Comparison of ENCODE assay signal across 23 cellular contexts in the genomic region with DNA sequence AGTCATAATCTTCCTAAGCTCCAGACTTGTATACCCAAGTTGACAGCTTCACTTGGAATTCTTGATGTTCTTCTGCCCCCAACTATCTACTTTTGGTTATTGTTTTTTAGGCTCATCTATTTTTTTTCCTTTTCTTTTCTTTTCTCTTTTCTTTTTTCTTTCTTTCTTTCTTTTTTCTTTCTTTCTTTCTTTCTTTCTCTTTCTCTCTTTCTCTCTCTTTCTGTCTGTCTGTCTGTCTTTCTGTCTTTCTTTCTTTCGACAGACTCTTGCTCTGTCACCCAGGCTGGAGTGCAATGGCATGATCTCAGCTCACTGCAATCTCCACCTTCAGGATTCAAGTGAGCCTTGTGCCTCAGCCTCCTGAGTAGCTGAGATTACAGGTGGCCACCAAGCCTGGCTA. TPM values are rescaled to one million over a fixed set of nuclear protein-coding genes. Genes with fewer than 3 reads are reported as not detected.
DNase-seq lines count a peak whose midpoint lies in the region; ATAC-seq and TF ChIP-seq lines count a peak whose summit lies in the region.
"Had no signal": no experiment of that assay in that cellular context is flagged by ENCODE, and none has a peak within 500 bp of the region (broad histone marks: within the 10 kb centered on the region; RNA-seq: fewer than 3 reads in every experiment).

No MANE protein-coding gene starts in this region.

- H3K4me1 ChIP-seq in Caco-2: peaks cover 18% of the 10 kb centered on the region

- intact Hi-C loops in activated CD4-positive, alpha-beta memory T cell treated with anti-CD3 and anti-CD28 coated beads for 36 hours (cut with micrococcal nuclease): no loop called here
- intact Hi-C loops in Caco-2 (cut with micrococcal nuclease; ENCODE audit: unreplicated experiment): no loop called here

- H3K9me3 Mint-ChIP-seq in activated CD4-positive, alpha-beta memory T cell treated with anti-CD3 and anti-CD28 coated beads for 36 hours: no peaks in the 10 kb centered on the region
- no peaks in the 10 kb centered on the region for H3K9me3 Mint-ChIP-seq in activated CD4-positive, alpha-beta memory T cell treated with anti-CD3 and anti-CD28 coated beads, Interleukin-2, amount 10 ng/mL, durations not matched to agents 7 days and 5 days
- H3K9me3 Mint-ChIP-seq in Caco-2 (ENCODE audit: unreplicated experiment) (no peaks in the 10 kb centered on the region), nephron progenitor cell (no peaks in the 10 kb centered on the region)
- no peaks in the 10 kb centered on the region for H3K9me3 Mint-ChIP-seq in activated naive CD8-positive, alpha-beta T cell treated with anti-CD3 and anti-CD28 coated beads, Interleukin-2, amount 50 U/mL, for 24 hours

- H3K27me3 Mint-ChIP-seq in activated CD4-positive, alpha-beta memory T cell treated with anti-CD3 and anti-CD28 coated beads for 36 hours: no peaks in the 10 kb centered on the region
- H3K27me3 Mint-ChIP-seq in activated CD4-positive, alpha-beta memory T cell treated with anti-CD3 and anti-CD28 coated beads, Interleukin-2, amount 10 ng/mL, durations not matched to agents 7 days and 5 days: no peaks in the 10 kb centered on the region
- no peaks in the 10 kb centered on the region for H3K27me3 Mint-ChIP-seq in Caco-2 (ENCODE audit: insufficient read depth, unreplicated experiment)
- no peaks in the 10 kb centered on the region for H3K27me3 Mint-ChIP-seq in activated naive CD8-positive, alpha-beta T cell treated with anti-CD3 and anti-CD28 coated beads, Interleukin-2, amount 50 U/mL, for 24 hours
- H3K27me3 Mint-ChIP-seq in nephron progenitor cell (ENCODE audit: low read depth, poor library complexity): peaks cover 3% of the 10 kb centered on the region

- BruUV-seq in Caco-2 (replicated peaks; lab: Mats Ljungman, UMichigan): no TSS peak

- peak overlapping the region; percentile 14 for H3K27ac Mint-ChIP-seq in activated CD4-positive, alpha-beta memory T cell treated with anti-CD3 and anti-CD28 coated beads for 36 hours
- no peak overlapping the region for H3K27ac Mint-ChIP-seq in activated CD4-positive, alpha-beta memory T cell treated with anti-CD3 and anti-CD28 coated beads, Interleukin-2, amount 10 ng/mL, durations not matched to agents 7 days and 5 days
- H3K27ac Mint-ChIP-seq in Caco-2 (ENCODE audit: unreplicated experiment) (peak overlapping the region; percentile 23), nephron progenitor cell (peak overlapping the region; percentile 37)
- peak overlapping the region; percentile 32 for H3K27ac Mint-ChIP-seq in activated naive CD8-positive, alpha-beta T cell treated with anti-CD3 and anti-CD28 coated beads, Interleukin-2, amount 50 U/mL, for 24 hours

- POLR2A ChIA-PET in activated CD4-positive, alpha-beta memory T cell treated with anti-CD3 and anti-CD28 coated beads for 36 hours (lab: Charles Lee): no interaction called here
- POLR2A ChIA-PET in activated CD4-positive, alpha-beta memory T cell treated with anti-CD3 and anti-CD28 coated beads, Interleukin-2, amount 10 ng/mL, durations not matched to agents 7 days and 5 days (lab: Charles Lee): interaction anchor here (0.7 to 2.0 kb wide), 2 partner anchors 34 to 35 kb away, joined by 3 to 4 read pairs; no protein-coding TSS in a partner anchor
- POLR2A ChIA-PET in Caco-2 (lab: Charles Lee): no interaction called here

- peaks cover 43% of the 10 kb centered on the region for H3K36me3 Mint-ChIP-seq in activated CD4-positive, alpha-beta memory T cell treated with anti-CD3 and anti-CD28 coated beads for 36 hours
- peaks cover 73% of the 10 kb centered on the region for H3K36me3 Mint-ChIP-seq in activated CD4-positive, alpha-beta memory T cell treated with anti-CD3 and anti-CD28 coated beads, Interleukin-2, amount 10 ng/mL, durations not matched to agents 7 days and 5 days (ENCODE audit: low read depth)
- H3K36me3 Mint-ChIP-seq in Caco-2 (ENCODE audit: insufficient read depth, unreplicated experiment) (peaks cover 68% of the 10 kb centered on the region), nephron progenitor cell (ENCODE audit: low read depth) (peaks cover 68% of the 10 kb centered on the region)
- peaks cover 61% of the 10 kb centered on the region for H3K36me3 Mint-ChIP-seq in activated naive CD8-positive, alpha-beta T cell treated with anti-CD3 and anti-CD28 coated beads, Interleukin-2, amount 50 U/mL, for 24 hours (ENCODE audit: low read depth)

- H3K4me3 ChIP-seq in Caco-2 (ENCODE audit: low read depth, low read length): no peak overlapping the region
- H3K4me3 ChIP-seq: BLaER1 treated with 17β-estradiol and CSF1 and Interleukin-3, amounts not matched to agents 10 nM and 100 nM; esophagus squamous epithelium; gastroesophageal sphincter; MG63; thyroid gland had no signal

- TF ChIP-seq CTCF in Caco-2 (IDR thresholded peaks at IDR 0.05; ENCODE audit: insufficient read depth in 1 of 2, low read depth in 1 of 2, low read length in 1 of 2, severe bottlenecking in 1 of 2, unreplicated experiment in 1 of 2): no peak
- no peak for TF ChIP-seq CTCF in nephron progenitor cell (IDR thresholded peaks at IDR 0.05)

- ATAC-seq in activated naive CD8-positive, alpha-beta T cell treated with anti-CD3 and anti-CD28 coated beads, Interleukin-2, amount 50 U/mL, for 24 hours: no peak
- no peak for ATAC-seq in GM21367 (IDR thresholded peaks at IDR 0.05; ENCODE audit: unreplicated experiment)
- ATAC-seq: gastroesophageal sphincter had no signal

- H3K9me3 ChIP-seq in Caco-2: no peaks in the 10 kb centered on the region
- H3K9me3 ChIP-seq: BLaER1 treated with 17β-estradiol and CSF1 and Interleukin-3, amounts not matched to agents 10 nM and 100 nM; esophagus squamous epithelium; gastroesophageal sphincter; MG63; thyroid gland had no signal

- H3K36me3 ChIP-seq in Caco-2 (ENCODE audit: control insufficient read depth, insufficient read depth, low read length): no peaks in the 10 kb centered on the region; the same call in 1 of the 2 replicates

- CTCF ChIA-PET in activated CD4-positive, alpha-beta memory T cell treated with anti-CD3 and anti-CD28 coated beads for 36 hours (lab: Charles Lee): interaction anchor here (0.7 to 1.0 kb wide), 2 partner anchors 10 to 69 kb away, joined by 3 to 5 read pairs; no protein-coding TSS in a partner anchor
- CTCF ChIA-PET in activated CD4-positive, alpha-beta memory T cell treated with anti-CD3 and anti-CD28 coated beads, Interleukin-2, amount 10 ng/mL, durations not matched to agents 7 days and 5 days (lab: Charles Lee): interaction anchor here (3.6 kb wide), 1 partner anchor 69 kb away, joined by 11 read pairs; no protein-coding TSS in a partner anchor
- CTCF ChIA-PET in Caco-2 (lab: Charles Lee): no interaction called here

- no peak overlapping the region for H3K4me3 Mint-ChIP-seq in activated CD4-positive, alpha-beta memory T cell treated with anti-CD3 and anti-CD28 coated beads for 36 hours
- H3K4me3 Mint-ChIP-seq in activated CD4-positive, alpha-beta memory T cell treated with anti-CD3 and anti-CD28 coated beads, Interleukin-2, amount 10 ng/mL, durations not matched to agents 7 days and 5 days: no peak overlapping the region
- no peak overlapping the region for H3K4me3 Mint-ChIP-seq in Caco-2 (ENCODE audit: unreplicated experiment)
- H3K4me3 Mint-ChIP-seq in activated naive CD8-positive, alpha-beta T cell treated with anti-CD3 and anti-CD28 coated beads, Interleukin-2, amount 50 U/mL, for 24 hours: no peak overlapping the region
- H3K4me3 Mint-ChIP-seq in nephron progenitor cell: no peak overlapping the region

- DNase-seq in activated CD4-positive, alpha-beta memory T cell treated with anti-CD3 and anti-CD28 coated beads for 36 hours: no peak
- DNase-seq in activated CD4-positive, alpha-beta memory T cell treated with anti-CD3 and anti-CD28 coated beads, Interleukin-2, amount 10 ng/mL, durations not matched to agents 7 days and 5 days: no peak
- no peak for DNase-seq in Caco-2
- DNase-seq in activated naive CD8-positive, alpha-beta T cell treated with anti-CD3 and anti-CD28 coated beads, Interleukin-2, amount 50 U/mL, for 24 hours: no peak
- no peak for DNase-seq in nephron progenitor cell
- DNase-seq in A172 (ENCODE audit: low spot score): no peak
- DNase-seq in NCI-H2227 (lab: John Stamatoyannopoulos, UW; ENCODE audit: unreplicated experiment): no peak
- DNase-seq: activated CD4-positive, alpha-beta T cell treated with anti-CD3 and anti-CD28 coated beads, Interleukin-2, amount 50 U/mL, for 1 hour; central memory CD4-positive, alpha-beta T cell; effector memory CD4-positive, alpha-beta T cell; esophagus squamous epithelium; MG63; NCI-H1436; NCI-H2171; NCI-H526; posterior cingulate gyrus; RPMI8226; stimulated activated naive CD4-positive, alpha-beta T cell; SW 1271; thyroid gland had no signal

- no peaks in the 10 kb centered on the region for H3K27me3 ChIP-seq in Caco-2 (replicated peaks; ENCODE audit: control insufficient read depth, insufficient read depth, low read length)
- H3K27me3 ChIP-seq: BLaER1 treated with 17β-estradiol and CSF1 and Interleukin-3, amounts not matched to agents 10 nM and 100 nM; esophagus squamous epithelium; gastroesophageal sphincter; MG63; thyroid gland had no signal

- H3K4me1 Mint-ChIP-seq in activated CD4-positive, alpha-beta memory T cell treated with anti-CD3 and anti-CD28 coated beads for 36 hours (ENCODE audit: low read depth): peaks cover 49% of the 10 kb centered on the region
- peaks cover 24% of the 10 kb centered on the region for H3K4me1 Mint-ChIP-seq in activated CD4-positive, alpha-beta memory T cell treated with anti-CD3 and anti-CD28 coated beads, Interleukin-2, amount 10 ng/mL, durations not matched to agents 7 days and 5 days
- H3K4me1 Mint-ChIP-seq in Caco-2 (ENCODE audit: low read depth, unreplicated experiment) (peaks cover 35% of the 10 kb centered on the region), nephron progenitor cell (no peaks in the 10 kb centered on the region)
- H3K4me1 Mint-ChIP-seq in activated naive CD8-positive, alpha-beta T cell treated with anti-CD3 and anti-CD28 coated beads, Interleukin-2, amount 50 U/mL, for 24 hours: peaks cover 38% of the 10 kb centered on the region

RNA-seq across cellular contexts. Expression of a gene that starts 36.5 kb away (rescaled TPM):
- 10 to 100 TPM; 92.1 to 98.6 TPM for total RNA-seq in activated CD4-positive, alpha-beta memory T cell treated with anti-CD3 and anti-CD28 coated beads for 36 hours
- total RNA-seq in activated CD4-positive, alpha-beta memory T cell treated with anti-CD3 and anti-CD28 coated beads, Interleukin-2, amount 10 ng/mL, durations not matched to agents 7 days and 5 days: 100 to 1,000 TPM; 122 to 128 TPM
- 61.4 and 63.1 TPM in 2 replicates for total RNA-seq in Caco-2 (2022)
- 27.6 and 40.3 TPM in 2 replicates for total RNA-seq in A172 (2014; rRNA removed; shearing (Covaris generic))
